In the genomic region with DNA sequence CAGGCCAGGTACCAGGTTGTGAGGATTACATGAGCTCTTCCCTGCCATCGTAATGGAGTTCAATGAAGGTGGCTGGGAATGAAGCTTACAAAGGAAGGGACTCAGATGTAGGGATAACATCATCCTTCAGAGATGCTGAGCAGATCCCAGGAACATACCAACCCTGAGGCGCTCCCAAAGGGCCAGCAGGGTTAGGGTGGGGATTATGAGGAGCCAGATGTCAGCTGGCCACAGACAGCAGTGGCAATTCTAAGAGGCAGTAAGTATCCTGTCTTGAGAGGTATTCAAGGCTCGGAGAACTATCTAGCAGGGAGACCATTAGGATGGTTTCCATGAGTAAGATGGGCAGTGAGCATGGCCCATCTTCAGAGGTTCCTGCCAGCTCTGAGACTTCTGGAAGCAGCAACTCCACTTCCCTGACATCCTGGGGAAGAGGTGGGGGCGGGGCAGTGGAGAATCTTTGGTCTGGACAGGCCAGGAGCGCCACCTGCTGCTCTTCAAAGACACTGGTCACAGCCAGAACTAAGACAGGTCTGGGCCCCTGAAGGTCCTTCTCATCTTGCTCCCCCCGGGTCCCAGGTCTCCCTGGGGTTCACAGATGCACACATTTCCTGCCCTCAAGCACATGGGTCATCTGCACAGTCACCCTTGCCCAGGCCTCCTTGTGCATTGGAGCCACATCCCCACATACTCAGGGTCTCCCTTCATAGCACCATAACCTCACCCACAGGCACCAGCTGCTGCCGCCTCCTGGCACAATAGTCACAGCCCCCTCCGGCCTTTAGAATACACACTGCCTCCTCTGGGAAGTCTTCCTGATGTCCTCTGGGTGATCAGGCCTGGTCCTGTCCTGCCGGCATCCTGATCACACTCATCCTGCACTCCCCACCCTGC, we compare ENCODE assay signal across 2 cellular contexts.
TF ChIP-seq lines count a peak whose summit lies in the region.

No MANE protein-coding gene starts in this region.

TF ChIP-seq in HEK293, 187 proteins besides CTCF, POLR2A, EP300 and RAD21 (continued from another document and continues in another):
- TF ChIP-seq, protein P1, sequence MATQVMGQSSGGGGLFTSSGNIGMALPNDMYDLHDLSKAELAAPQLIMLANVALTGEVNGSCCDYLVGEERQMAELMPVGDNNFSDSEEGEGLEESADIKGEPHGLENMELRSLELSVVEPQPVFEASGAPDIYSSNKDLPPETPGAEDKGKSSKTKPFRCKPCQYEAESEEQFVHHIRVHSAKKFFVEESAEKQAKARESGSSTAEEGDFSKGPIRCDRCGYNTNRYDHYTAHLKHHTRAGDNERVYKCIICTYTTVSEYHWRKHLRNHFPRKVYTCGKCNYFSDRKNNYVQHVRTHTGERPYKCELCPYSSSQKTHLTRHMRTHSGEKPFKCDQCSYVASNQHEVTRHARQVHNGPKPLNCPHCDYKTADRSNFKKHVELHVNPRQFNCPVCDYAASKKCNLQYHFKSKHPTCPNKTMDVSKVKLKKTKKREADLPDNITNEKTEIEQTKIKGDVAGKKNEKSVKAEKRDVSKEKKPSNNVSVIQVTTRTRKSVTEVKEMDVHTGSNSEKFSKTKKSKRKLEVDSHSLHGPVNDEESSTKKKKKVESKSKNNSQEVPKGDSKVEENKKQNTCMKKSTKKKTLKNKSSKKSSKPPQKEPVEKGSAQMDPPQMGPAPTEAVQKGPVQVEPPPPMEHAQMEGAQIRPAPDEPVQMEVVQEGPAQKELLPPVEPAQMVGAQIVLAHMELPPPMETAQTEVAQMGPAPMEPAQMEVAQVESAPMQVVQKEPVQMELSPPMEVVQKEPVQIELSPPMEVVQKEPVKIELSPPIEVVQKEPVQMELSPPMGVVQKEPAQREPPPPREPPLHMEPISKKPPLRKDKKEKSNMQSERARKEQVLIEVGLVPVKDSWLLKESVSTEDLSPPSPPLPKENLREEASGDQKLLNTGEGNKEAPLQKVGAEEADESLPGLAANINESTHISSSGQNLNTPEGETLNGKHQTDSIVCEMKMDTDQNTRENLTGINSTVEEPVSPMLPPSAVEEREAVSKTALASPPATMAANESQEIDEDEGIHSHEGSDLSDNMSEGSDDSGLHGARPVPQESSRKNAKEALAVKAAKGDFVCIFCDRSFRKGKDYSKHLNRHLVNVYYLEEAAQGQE (tag by site-specific recombination; IDR thresholded peaks at IDR 0.05): no peak
- TF ChIP-seq ZNF202 (tag by site-specific recombination; IDR thresholded peaks at IDR 0.05; ENCODE audit: borderline replicate concordance) (no peak), ZNF354C (tag by site-specific recombination; IDR thresholded peaks at IDR 0.05; ENCODE audit: borderline replicate concordance, low read depth) (no peak), ZNF747 (tag by site-specific recombination; IDR thresholded peaks at IDR 0.05) (no peak), ZNF302 (tag by site-specific recombination; IDR thresholded peaks at IDR 0.05; ENCODE audit: low read depth) (no peak), ZNF585B (tag by site-specific recombination; IDR thresholded peaks at IDR 0.05) (no peak), OVOL3 (tag by site-specific recombination; IDR thresholded peaks at IDR 0.05) (no peak), ZNF558 (tag by site-specific recombination; IDR thresholded peaks at IDR 0.05) (no peak), EGR2 (tag by site-specific recombination; IDR thresholded peaks at IDR 0.05; ENCODE audit: low read depth) (no peak), ZEB2 (tag by site-specific recombination; IDR thresholded peaks at IDR 0.05) (peak; percentile 56; the same call in 1 of the 2 replicates)
- TF ChIP-seq, protein P2, sequence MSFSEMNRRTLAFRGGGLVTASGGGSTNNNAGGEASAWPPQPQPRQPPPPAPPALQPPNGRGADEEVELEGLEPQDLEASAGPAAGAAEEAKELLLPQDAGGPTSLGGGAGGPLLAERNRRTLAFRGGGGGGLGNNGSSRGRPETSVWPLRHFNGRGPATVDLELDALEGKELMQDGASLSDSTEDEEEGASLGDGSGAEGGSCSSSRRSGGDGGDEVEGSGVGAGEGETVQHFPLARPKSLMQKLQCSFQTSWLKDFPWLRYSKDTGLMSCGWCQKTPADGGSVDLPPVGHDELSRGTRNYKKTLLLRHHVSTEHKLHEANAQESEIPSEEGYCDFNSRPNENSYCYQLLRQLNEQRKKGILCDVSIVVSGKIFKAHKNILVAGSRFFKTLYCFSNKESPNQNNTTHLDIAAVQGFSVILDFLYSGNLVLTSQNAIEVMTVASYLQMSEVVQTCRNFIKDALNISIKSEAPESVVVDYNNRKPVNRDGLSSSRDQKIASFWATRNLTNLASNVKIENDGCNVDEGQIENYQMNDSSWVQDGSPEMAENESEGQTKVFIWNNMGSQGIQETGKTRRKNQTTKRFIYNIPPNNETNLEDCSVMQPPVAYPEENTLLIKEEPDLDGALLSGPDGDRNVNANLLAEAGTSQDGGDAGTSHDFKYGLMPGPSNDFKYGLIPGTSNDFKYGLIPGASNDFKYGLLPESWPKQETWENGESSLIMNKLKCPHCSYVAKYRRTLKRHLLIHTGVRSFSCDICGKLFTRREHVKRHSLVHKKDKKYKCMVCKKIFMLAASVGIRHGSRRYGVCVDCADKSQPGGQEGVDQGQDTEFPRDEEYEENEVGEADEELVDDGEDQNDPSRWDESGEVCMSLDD (tag by site-specific recombination; IDR thresholded peaks at IDR 0.05): no peak
- TF ChIP-seq, protein P3, sequence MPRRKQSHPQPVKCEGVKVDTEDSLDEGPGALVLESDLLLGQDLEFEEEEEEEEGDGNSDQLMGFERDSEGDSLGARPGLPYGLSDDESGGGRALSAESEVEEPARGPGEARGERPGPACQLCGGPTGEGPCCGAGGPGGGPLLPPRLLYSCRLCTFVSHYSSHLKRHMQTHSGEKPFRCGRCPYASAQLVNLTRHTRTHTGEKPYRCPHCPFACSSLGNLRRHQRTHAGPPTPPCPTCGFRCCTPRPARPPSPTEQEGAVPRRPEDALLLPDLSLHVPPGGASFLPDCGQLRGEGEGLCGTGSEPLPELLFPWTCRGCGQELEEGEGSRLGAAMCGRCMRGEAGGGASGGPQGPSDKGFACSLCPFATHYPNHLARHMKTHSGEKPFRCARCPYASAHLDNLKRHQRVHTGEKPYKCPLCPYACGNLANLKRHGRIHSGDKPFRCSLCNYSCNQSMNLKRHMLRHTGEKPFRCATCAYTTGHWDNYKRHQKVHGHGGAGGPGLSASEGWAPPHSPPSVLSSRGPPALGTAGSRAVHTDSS (tag by site-specific recombination; IDR thresholded peaks at IDR 0.05): no peak
- TF ChIP-seq, protein P4, sequence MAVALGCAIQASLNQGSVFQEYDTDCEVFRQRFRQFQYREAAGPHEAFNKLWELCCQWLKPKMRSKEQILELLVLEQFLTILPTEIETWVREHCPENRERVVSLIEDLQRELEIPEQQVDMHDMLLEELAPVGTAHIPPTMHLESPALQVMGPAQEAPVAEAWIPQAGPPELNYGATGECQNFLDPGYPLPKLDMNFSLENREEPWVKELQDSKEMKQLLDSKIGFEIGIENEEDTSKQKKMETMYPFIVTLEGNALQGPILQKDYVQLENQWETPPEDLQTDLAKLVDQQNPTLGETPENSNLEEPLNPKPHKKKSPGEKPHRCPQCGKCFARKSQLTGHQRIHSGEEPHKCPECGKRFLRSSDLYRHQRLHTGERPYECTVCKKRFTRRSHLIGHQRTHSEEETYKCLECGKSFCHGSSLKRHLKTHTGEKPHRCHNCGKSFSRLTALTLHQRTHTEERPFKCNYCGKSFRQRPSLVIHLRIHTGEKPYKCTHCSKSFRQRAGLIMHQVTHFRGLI (tag by site-specific recombination; IDR thresholded peaks at IDR 0.05): no peak
- TF ChIP-seq, protein P5, sequence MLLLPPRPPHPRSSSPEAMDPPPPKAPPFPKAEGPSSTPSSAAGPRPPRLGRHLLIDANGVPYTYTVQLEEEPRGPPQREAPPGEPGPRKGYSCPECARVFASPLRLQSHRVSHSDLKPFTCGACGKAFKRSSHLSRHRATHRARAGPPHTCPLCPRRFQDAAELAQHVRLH (tag by site-specific recombination; IDR thresholded peaks at IDR 0.05): no peak

TF ChIP-seq in H1, 55 proteins besides CTCF, POLR2A, EP300 and RAD21 (continued from another document):
- TF ChIP-seq, protein P6, sequence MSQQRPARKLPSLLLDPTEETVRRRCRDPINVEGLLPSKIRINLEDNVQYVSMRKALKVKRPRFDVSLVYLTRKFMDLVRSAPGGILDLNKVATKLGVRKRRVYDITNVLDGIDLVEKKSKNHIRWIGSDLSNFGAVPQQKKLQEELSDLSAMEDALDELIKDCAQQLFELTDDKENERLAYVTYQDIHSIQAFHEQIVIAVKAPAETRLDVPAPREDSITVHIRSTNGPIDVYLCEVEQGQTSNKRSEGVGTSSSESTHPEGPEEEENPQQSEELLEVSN (IDR thresholded peaks at IDR 0.05): no peak
- TF ChIP-seq, protein P7, sequence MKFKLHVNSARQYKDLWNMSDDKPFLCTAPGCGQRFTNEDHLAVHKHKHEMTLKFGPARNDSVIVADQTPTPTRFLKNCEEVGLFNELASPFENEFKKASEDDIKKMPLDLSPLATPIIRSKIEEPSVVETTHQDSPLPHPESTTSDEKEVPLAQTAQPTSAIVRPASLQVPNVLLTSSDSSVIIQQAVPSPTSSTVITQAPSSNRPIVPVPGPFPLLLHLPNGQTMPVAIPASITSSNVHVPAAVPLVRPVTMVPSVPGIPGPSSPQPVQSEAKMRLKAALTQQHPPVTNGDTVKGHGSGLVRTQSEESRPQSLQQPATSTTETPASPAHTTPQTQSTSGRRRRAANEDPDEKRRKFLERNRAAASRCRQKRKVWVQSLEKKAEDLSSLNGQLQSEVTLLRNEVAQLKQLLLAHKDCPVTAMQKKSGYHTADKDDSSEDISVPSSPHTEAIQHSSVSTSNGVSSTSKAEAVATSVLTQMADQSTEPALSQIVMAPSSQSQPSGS (IDR thresholded peaks at IDR 0.05; ENCODE audit: low read length): no peak
- TF ChIP-seq SP1 (IDR thresholded peaks at IDR 0.05; ENCODE audit: low read depth, low read length) (peak; percentile 47; the same call in 1 of the 2 replicates), BRCA1 (IDR thresholded peaks at IDR 0.05; ENCODE audit: low read depth, low read length) (no peak), SAP30 (IDR thresholded peaks at IDR 0.05; ENCODE audit: insufficient read depth, insufficient replicate concordance, low read length) (no peak)
